ENCODE assay signal across 33 cellular contexts in the genomic region with DNA sequence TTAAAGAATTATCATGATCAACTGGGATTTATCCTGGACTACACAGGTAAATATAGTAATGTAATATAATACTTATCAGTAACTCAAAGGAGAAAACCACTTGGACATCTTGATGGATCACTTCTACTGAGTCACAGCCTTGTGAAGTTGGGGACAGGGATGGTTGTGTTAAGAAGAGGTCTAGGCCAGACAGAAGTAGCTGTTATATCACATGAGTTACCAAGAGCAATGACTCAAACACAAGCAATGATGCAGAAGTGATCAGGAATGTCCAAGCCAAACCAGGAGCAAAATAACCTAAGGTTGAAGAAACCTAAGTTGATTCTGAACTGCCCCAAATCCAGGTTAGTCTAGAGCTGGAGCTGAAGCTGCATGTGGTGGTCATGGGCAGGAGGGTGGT.
DNase-seq lines count a peak whose midpoint lies in the region; ATAC-seq, FAIRE-seq and TF ChIP-seq lines count a peak whose summit lies in the region.
"Had no signal": no experiment of that assay in that cellular context is flagged by ENCODE, and none has a peak within 500 bp of the region (broad histone marks: within the 10 kb centered on the region; RNA-seq: fewer than 3 reads in every experiment).

No MANE protein-coding gene starts in this region.

- H3K79me2 ChIP-seq in mammary epithelial cell (ENCODE audit: insufficient read depth, low read length) = no peaks in the 10 kb centered on the region

- H3K4me1 ChIP-seq in mammary epithelial cell (ENCODE audit: insufficient read depth, low read length) (peaks cover 47% of the 10 kb centered on the region), breast epithelium (no peaks in the 10 kb centered on the region)
- H3K4me1 ChIP-seq: A549; BLaER1 treated with 17β-estradiol and CSF1 and Interleukin-3, amounts not matched to agents 10 nM and 100 nM; lower lobe of right lung; neural progenitor cell; psoas muscle; SJCRH30; transverse colon had no signal

- TF ChIP-seq POLR2A in breast epithelium (IDR thresholded peaks at IDR 0.05) (no peak), GM12892 (IDR thresholded peaks at IDR 0.05; ENCODE audit: low read depth, low read length) (no peak)

- no peak overlapping the region for H3K4me2 ChIP-seq in mammary epithelial cell (ENCODE audit: insufficient read depth, low read depth, low read length)
- H3K4me2 ChIP-seq: A549; BLaER1 treated with 17β-estradiol and CSF1 and Interleukin-3, amounts not matched to agents 10 nM and 100 nM; neural progenitor cell had no signal

- no peaks in the 10 kb centered on the region for H4K20me1 ChIP-seq in mammary epithelial cell (ENCODE audit: insufficient read depth, low read length)
- H4K20me1 ChIP-seq: BLaER1 treated with 17β-estradiol and CSF1 and Interleukin-3, amounts not matched to agents 10 nM and 100 nM had no signal

- H3K27ac ChIP-seq in mammary epithelial cell (ENCODE audit: insufficient read depth, low read depth, low read length) (no peak overlapping the region), breast epithelium (no peak overlapping the region)
- H3K27ac ChIP-seq: A549; BLaER1 treated with 17β-estradiol and CSF1 and Interleukin-3, amounts not matched to agents 10 nM and 100 nM; lower lobe of right lung; neural progenitor cell; psoas muscle; SJCRH30; transverse colon had no signal

- in situ Hi-C loops in mammary epithelial cell (cut with MboI; ENCODE audit: low sequenced_read_pairs in 2 of 2) = no loop called here

- no TSS peak for BruUV-seq in mammary epithelial cell (replicated peaks; lab: Mats Ljungman, UMichigan)

- ATAC-seq in GM19023 (IDR thresholded peaks at IDR 0.05; ENCODE audit: unreplicated experiment) = no peak
- ATAC-seq: A549; activated CD4-positive, alpha-beta T cell treated with anti-CD3 and anti-CD28 coated beads for 36 hours; lower lobe of right lung; Panc1; psoas muscle had no signal

- CTCF ChIA-PET in mammary epithelial cell (lab: Charles Lee; ENCODE audit: low non-redundant PET) = interaction anchor here (0.6 kb wide), 1 partner anchor 56 kb away, joined by 8 read pairs; no protein-coding TSS in a partner anchor

- no peak overlapping the region for H3K9ac ChIP-seq in mammary epithelial cell (ENCODE audit: insufficient read depth, low read length)
- H3K9ac ChIP-seq: BLaER1 treated with 17β-estradiol and CSF1 and Interleukin-3, amounts not matched to agents 10 nM and 100 nM; neural progenitor cell had no signal

- H3K36me3 ChIP-seq in mammary epithelial cell (ENCODE audit: insufficient read depth, low read length) = no peaks in the 10 kb centered on the region
- H3K36me3 ChIP-seq in breast epithelium = no peaks in the 10 kb centered on the region
- H3K36me3 ChIP-seq: BLaER1 treated with 17β-estradiol and CSF1 and Interleukin-3, amounts not matched to agents 10 nM and 100 nM; lower lobe of right lung; neural progenitor cell; SJCRH30; transverse colon had no signal

- no peak for FAIRE-seq in GM12892 (lab: Jason Lieb, UNC)
- FAIRE-seq: A549 had no signal

- intact Hi-C loops in mammary epithelial cell (cut with micrococcal nuclease) = no loop called here
- intact Hi-C loops in breast epithelium (cut with DNase I; ENCODE audit: low total_unique reads) = no loop called here

- H3K4me3 ChIP-seq in mammary epithelial cell (replicated peaks in 1 of 3; ENCODE audit: insufficient read depth in 1 of 3, low read depth in 2 of 3, low read length in 3 of 3) (no peak overlapping the region), breast epithelium (no peak overlapping the region), choroid plexus epithelial cell (ENCODE audit: low read depth, low read length) (no peak overlapping the region)
- H3K4me3 ChIP-seq: A549; BLaER1 treated with 17β-estradiol and CSF1 and Interleukin-3, amounts not matched to agents 10 nM and 100 nM; lower lobe of right lung; neural progenitor cell; psoas muscle; SJCRH30; transverse colon had no signal

- DNase-seq in mammary epithelial cell (peak; percentile 82), breast epithelium (ENCODE audit: low spot score in 2 of 2) (no peak), choroid plexus epithelial cell (ENCODE audit: low read depth) (peak; percentile 33), iris pigment epithelial cell (ENCODE audit: low read depth) (peak; percentile 39), occipital lobe (lab: John Stamatoyannopoulos, UW) (no peak), 8988T (no peak), GM12892 (ENCODE audit: insufficient read length) (no peak)
- DNase-seq: activated CD4-positive, alpha-beta T cell treated with anti-CD3 and anti-CD28 coated beads for 36 hours; activated CD8-positive, alpha-beta memory T cell treated with anti-CD3 and anti-CD28 coated beads for 24 hours; activated naive CD4-positive, alpha-beta T cell treated with anti-CD3 and anti-CD28 coated beads for 36 hours; activated T-cell treated with anti-CD3 and anti-CD28 coated beads, Interleukin-2, amount 50 U/mL, for 1 hour; amniotic stem cell; central memory CD4-positive, alpha-beta T cell; COR-L47; dermis blood vessel endothelial cell; DND-41; foreskin melanocyte; H9; hypothalamus; KG1; lower lobe of right lung; NCI-H1694; NCI-H2171; NCI-H524; psoas muscle; SJCRH30; stimulated activated CD8-positive, alpha-beta memory T cell treated with anti-CD3 and anti-CD28 coated beads, Interleukin-4, amount 100 ng/mL, for 48 hours; transverse colon had no signal

- H2AFZ ChIP-seq in mammary epithelial cell (ENCODE audit: low read depth, low read length) = peak overlapping the region; percentile 61
- H2AFZ ChIP-seq: neural progenitor cell had no signal

- dilution Hi-C loops in mammary epithelial cell (cut with HindIII; ENCODE audit: low sequenced_read_pairs) = no loop called here

- H3K27me3 ChIP-seq in mammary epithelial cell (ENCODE audit: insufficient read depth, low read length) (no peaks in the 10 kb centered on the region), breast epithelium (no peaks in the 10 kb centered on the region)
- H3K27me3 ChIP-seq: BLaER1 treated with 17β-estradiol and CSF1 and Interleukin-3, amounts not matched to agents 10 nM and 100 nM; neural progenitor cell; SJCRH30; transverse colon had no signal

- no peak for TF ChIP-seq CTCF in mammary epithelial cell (conservative IDR thresholded peaks at IDR 0.05 in 1 of 2, IDR thresholded peaks at IDR 0.05 in 1 of 2; ENCODE audit: extremely low read depth in 1 of 2, insufficient read depth in 1 of 2, low read depth in 1 of 2, low read length in 2 of 2)
- TF ChIP-seq CTCF in breast epithelium (IDR thresholded peaks at IDR 0.05) = no peak
- no peak for TF ChIP-seq CTCF in choroid plexus epithelial cell (conservative IDR thresholded peaks at IDR 0.05; ENCODE audit: low read depth, low read length)

- H3K9me3 ChIP-seq in mammary epithelial cell (replicated peaks; ENCODE audit: insufficient read depth, low read length) (no peaks in the 10 kb centered on the region), breast epithelium (no peaks in the 10 kb centered on the region)
- H3K9me3 ChIP-seq: A549, lower lobe of right lung, psoas muscle, SJCRH30, transverse colon had no signal

Comparison
In these comparisons a context has a peak if more than half of its experiments do, and no peak if none do; other contexts are left out.
1. DNase-seq: peak in mammary epithelial cell (single experiment), choroid plexus epithelial cell (single experiment) and iris pigment epithelial cell (single experiment); none in breast epithelium (0 of 2), occipital lobe (single experiment), 8988T (single experiment) and GM12892 (single experiment).